In genomic region chr2:101057051-101057933, GRCh38 we compare ENCODE assay signal across 1 cellular context.
TF ChIP-seq lines count a peak whose summit lies in the region.

No MANE protein-coding gene starts in this region.

TF ChIP-seq in HepG2, 621 proteins besides CTCF, POLR2A, EP300 and RAD21 (continued from another document):
- TF ChIP-seq, protein P1, sequence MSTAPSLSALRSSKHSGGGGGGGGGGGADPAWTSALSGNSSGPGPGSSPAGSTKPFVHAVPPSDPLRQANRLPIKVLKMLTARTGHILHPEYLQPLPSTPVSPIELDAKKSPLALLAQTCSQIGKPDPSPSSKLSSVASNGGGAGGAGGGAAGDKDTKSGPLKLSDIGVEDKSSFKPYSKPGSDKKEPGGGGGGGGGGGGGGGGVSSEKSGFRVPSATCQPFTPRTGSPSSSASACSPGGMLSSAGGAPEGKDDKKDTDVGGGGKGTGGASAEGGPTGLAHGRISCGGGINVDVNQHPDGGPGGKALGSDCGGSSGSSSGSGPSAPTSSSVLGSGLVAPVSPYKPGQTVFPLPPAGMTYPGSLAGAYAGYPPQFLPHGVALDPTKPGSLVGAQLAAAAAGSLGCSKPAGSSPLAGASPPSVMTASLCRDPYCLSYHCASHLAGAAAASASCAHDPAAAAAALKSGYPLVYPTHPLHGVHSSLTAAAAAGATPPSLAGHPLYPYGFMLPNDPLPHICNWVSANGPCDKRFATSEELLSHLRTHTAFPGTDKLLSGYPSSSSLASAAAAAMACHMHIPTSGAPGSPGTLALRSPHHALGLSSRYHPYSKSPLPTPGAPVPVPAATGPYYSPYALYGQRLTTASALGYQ (CRISPR knock-in tag; IDR thresholded peaks at IDR 0.05): no peak
- TF ChIP-seq SNAPC4 (CRISPR knock-in tag; IDR thresholded peaks at IDR 0.05) (no peak), NFKBIZ (CRISPR knock-in tag; IDR thresholded peaks at IDR 0.05) (no peak), ZNF841 (CRISPR knock-in tag; IDR thresholded peaks at IDR 0.05; ENCODE audit: borderline replicate concordance) (no peak), ZNF24 (IDR thresholded peaks at IDR 0.05) (no peak), KLF6 (CRISPR knock-in tag; IDR thresholded peaks at IDR 0.05) (no peak), ZMYM2 (CRISPR knock-in tag; IDR thresholded peaks at IDR 0.05) (0 out of 2 replicates have a peak, but pooled peaks have one; percentile 28), ZBTB3 (CRISPR knock-in tag; IDR thresholded peaks at IDR 0.05; ENCODE audit: borderline replicate concordance, low read depth) (no peak), MEF2D (CRISPR knock-in tag; IDR thresholded peaks at IDR 0.05) (0 out of 2 replicates have a peak, but pooled peaks have one; percentile 34), ZSCAN25 (CRISPR knock-in tag; IDR thresholded peaks at IDR 0.05) (peak; percentile 52; the same call in 1 of the 2 replicates), HNF4G (IDR thresholded peaks at IDR 0.05; ENCODE audit: borderline replicate concordance, low read depth, low read length) (peak; percentile 31; the same call in 1 of the 2 replicates), HNF4G (CRISPR knock-in tag; IDR thresholded peaks at IDR 0.05; ENCODE audit: borderline replicate concordance, low read depth) (no peak), KDM6A (CRISPR knock-in tag; IDR thresholded peaks at IDR 0.05; ENCODE audit: low read depth) (no peak), HINFP (CRISPR knock-in tag; IDR thresholded peaks at IDR 0.05; ENCODE audit: low read depth) (0 out of 2 replicates have a peak, but pooled peaks have one; percentile 47), FOXM1 (CRISPR knock-in tag; IDR thresholded peaks at IDR 0.05) (no peak), RFX3 (CRISPR knock-in tag; IDR thresholded peaks at IDR 0.05) (no peak), ZNF781 (CRISPR knock-in tag; IDR thresholded peaks at IDR 0.05; ENCODE audit: borderline replicate concordance, not compliant biosample characterization) (peak; percentile 23), EED (CRISPR knock-in tag; IDR thresholded peaks at IDR 0.05) (no peak), ZKSCAN5 (CRISPR knock-in tag; IDR thresholded peaks at IDR 0.05) (no peak), TCF7 (IDR thresholded peaks at IDR 0.05; ENCODE audit: low read depth) (no peak), ZNF816 (CRISPR knock-in tag; IDR thresholded peaks at IDR 0.05; ENCODE audit: borderline replicate concordance) (no peak), HNF4A (CRISPR knock-in tag; IDR thresholded peaks at IDR 0.05) (peak; percentile 22; the same call in 1 of the 2 replicates)
- TF ChIP-seq, protein P2, sequence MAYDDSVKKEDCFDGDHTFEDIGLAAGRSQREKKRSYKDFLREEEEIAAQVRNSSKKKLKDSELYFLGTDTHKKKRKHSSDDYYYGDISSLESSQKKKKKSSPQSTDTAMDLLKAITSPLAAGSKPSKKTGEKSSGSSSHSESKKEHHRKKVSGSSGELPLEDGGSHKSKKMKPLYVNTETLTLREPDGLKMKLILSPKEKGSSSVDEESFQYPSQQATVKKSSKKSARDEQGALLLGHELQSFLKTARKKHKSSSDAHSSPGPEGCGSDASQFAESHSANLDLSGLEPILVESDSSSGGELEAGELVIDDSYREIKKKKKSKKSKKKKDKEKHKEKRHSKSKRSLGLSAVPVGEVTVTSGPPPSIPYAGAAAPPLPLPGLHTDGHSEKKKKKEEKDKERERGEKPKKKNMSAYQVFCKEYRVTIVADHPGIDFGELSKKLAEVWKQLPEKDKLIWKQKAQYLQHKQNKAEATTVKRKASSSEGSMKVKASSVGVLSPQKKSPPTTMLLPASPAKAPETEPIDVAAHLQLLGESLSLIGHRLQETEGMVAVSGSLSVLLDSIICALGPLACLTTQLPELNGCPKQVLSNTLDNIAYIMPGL (CRISPR knock-in tag; IDR thresholded peaks at IDR 0.05; ENCODE audit: borderline replicate concordance in 1 of 2, low read depth in 1 of 2): no peak
- TF ChIP-seq, protein P3, sequence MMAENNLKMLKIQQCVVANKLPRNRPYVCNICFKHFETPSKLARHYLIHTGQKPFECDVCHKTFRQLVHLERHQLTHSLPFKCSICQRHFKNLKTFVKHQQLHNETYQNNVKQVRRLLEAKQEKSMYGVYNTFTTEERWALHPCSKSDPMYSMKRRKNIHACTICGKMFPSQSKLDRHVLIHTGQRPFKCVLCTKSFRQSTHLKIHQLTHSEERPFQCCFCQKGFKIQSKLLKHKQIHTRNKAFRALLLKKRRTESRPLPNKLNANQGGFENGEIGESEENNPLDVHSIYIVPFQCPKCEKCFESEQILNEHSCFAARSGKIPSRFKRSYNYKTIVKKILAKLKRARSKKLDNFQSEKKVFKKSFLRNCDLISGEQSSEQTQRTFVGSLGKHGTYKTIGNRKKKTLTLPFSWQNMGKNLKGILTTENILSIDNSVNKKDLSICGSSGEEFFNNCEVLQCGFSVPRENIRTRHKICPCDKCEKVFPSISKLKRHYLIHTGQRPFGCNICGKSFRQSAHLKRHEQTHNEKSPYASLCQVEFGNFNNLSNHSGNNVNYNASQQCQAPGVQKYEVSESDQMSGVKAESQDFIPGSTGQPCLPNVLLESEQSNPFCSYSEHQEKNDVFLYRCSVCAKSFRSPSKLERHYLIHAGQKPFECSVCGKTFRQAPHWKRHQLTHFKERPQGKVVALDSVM (CRISPR knock-in tag; IDR thresholded peaks at IDR 0.05): peak; percentile 94
- TF ChIP-seq, protein P4, sequence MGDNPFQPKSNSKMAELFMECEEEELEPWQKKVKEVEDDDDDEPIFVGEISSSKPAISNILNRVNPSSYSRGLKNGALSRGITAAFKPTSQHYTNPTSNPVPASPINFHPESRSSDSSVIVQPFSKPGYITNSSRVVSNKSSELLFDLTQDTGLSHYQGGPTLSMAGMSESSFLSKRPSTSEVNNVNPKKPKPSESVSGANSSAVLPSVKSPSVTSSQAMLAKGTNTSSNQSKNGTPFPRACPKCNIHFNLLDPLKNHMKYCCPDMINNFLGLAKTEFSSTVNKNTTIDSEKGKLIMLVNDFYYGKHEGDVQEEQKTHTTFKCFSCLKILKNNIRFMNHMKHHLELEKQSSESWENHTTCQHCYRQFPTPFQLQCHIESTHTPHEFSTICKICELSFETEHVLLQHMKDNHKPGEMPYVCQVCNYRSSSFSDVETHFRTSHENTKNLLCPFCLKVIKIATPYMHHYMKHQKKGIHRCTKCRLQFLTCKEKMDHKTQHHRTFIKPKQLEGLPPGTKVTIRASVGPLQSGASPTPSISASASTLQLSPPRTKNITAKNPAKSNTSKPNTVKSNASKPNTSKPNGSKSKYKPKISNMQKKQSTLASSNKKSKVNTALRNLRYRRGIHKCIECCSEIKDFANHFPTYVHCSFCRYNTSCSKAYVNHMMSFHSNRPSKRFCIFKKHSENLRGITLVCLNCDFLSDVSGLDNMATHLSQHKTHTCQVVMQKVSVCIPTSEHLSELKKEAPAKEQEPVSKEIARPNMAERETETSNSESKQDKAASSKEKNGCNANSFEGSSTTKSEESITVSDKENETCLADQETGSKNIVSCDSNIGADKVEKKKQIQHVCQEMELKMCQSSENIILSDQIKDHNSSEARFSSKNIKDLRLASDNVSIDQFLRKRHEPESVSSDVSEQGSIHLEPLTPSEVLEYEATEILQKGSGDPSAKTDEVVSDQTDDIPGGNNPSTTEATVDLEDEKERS (CRISPR knock-in tag; IDR thresholded peaks at IDR 0.05): 0 out of 2 replicates have a peak, but pooled peaks have one; percentile 35
- TF ChIP-seq, protein P5, sequence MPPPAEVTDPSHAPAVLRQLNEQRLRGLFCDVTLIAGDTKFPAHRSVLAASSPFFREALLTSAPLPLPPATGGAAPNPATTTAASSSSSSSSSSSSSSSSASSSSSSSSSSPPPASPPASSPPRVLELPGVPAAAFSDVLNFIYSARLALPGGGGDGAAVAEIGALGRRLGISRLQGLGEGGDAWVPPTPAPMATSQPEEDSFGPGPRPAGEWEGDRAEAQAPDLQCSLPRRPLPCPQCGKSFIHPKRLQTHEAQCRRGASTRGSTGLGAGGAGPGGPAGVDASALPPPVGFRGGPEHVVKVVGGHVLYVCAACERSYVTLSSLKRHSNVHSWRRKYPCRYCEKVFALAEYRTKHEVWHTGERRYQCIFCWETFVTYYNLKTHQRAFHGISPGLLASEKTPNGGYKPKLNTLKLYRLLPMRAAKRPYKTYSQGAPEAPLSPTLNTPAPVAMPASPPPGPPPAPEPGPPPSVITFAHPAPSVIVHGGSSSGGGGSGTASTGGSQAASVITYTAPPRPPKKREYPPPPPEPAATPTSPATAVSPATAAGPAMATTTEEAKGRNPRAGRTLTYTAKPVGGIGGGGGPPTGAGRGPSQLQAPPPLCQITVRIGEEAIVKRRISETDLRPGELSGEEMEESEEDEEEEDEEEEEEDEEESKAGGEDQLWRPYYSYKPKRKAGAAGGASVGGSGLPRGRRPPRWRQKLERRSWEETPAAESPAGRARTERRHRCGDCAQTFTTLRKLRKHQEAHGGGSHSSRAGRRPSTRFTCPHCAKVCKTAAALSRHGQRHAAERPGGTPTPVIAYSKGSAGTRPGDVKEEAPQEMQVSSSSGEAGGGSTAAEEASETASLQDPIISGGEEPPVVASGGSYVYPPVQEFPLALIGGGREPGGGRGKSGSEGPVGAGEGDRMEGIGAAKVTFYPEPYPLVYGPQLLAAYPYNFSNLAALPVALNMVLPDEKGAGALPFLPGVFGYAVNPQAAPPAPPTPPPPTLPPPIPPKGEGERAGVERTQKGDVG (CRISPR knock-in tag; IDR thresholded peaks at IDR 0.05; ENCODE audit: borderline replicate concordance): no peak
